In the genomic region with DNA sequence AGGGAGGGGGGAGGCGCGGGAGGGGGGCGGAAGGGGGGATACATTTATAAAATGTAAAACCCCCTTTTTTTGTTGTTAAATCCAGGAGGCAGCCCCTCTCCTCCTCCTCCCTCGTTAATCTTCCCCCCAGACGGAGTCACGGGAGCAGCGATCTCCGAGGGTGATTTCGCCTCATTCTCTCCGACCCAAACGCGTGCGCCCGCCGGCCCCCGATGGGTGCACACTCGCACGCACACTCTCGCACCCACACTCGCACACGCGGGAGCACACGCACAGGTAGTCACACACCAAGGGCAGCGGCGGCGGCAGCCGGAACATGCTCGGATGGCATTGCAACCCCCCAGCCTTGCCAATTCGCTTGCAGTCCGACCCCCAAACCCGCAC, we compare ENCODE assay signal across 1 cellular context.
TF ChIP-seq lines count a peak whose summit lies in the region.

No MANE protein-coding gene starts in this region.

TF ChIP-seq in H1, 55 proteins besides CTCF, POLR2A, EP300 and RAD21 (continued from another document):
- TF ChIP-seq, protein P1, sequence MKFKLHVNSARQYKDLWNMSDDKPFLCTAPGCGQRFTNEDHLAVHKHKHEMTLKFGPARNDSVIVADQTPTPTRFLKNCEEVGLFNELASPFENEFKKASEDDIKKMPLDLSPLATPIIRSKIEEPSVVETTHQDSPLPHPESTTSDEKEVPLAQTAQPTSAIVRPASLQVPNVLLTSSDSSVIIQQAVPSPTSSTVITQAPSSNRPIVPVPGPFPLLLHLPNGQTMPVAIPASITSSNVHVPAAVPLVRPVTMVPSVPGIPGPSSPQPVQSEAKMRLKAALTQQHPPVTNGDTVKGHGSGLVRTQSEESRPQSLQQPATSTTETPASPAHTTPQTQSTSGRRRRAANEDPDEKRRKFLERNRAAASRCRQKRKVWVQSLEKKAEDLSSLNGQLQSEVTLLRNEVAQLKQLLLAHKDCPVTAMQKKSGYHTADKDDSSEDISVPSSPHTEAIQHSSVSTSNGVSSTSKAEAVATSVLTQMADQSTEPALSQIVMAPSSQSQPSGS (IDR thresholded peaks at IDR 0.05; ENCODE audit: low read length) = no peak
- TF ChIP-seq TAF7 (optimal IDR thresholded peaks at IDR 0.05; ENCODE audit: borderline replicate concordance, low read depth, low read length) (no peak), EZH2 (IDR thresholded peaks at IDR 0.05; ENCODE audit: low read depth, low read length, severe bottlenecking) (no peak), KDM4A (IDR thresholded peaks at IDR 0.05; ENCODE audit: low read depth, low read length, severe bottlenecking) (peak; percentile 19), POU5F1 (IDR thresholded peaks at IDR 0.05; ENCODE audit: low read depth, low read length) (no peak), KDM1A (IDR thresholded peaks at IDR 0.05; ENCODE audit: borderline replicate concordance, low read length) (no peak), JUND (IDR thresholded peaks at IDR 0.05; ENCODE audit: low read length) (no peak), TEAD4 (IDR thresholded peaks at IDR 0.05; ENCODE audit: low read depth, low read length) (no peak), TCF12 (IDR thresholded peaks at IDR 0.05; ENCODE audit: low read depth, low read length) (no peak), TAF1 (IDR thresholded peaks at IDR 0.05; ENCODE audit: low read depth, low read length) (peak; percentile 40; the same call in 1 of the 2 replicates), SAP30 (IDR thresholded peaks at IDR 0.05; ENCODE audit: insufficient read depth, insufficient replicate concordance, low read length) (no peak), SIX5 (IDR thresholded peaks at IDR 0.05; ENCODE audit: low read depth, low read length) (no peak)
- TF ChIP-seq, protein P2, sequence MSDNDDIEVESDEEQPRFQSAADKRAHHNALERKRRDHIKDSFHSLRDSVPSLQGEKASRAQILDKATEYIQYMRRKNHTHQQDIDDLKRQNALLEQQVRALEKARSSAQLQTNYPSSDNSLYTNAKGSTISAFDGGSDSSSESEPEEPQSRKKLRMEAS (IDR thresholded peaks at IDR 0.05) = 0 out of 2 replicates have a peak, but pooled peaks have one; percentile 6
